ENCODE assay signal across 28 cellular contexts in the genomic region with DNA sequence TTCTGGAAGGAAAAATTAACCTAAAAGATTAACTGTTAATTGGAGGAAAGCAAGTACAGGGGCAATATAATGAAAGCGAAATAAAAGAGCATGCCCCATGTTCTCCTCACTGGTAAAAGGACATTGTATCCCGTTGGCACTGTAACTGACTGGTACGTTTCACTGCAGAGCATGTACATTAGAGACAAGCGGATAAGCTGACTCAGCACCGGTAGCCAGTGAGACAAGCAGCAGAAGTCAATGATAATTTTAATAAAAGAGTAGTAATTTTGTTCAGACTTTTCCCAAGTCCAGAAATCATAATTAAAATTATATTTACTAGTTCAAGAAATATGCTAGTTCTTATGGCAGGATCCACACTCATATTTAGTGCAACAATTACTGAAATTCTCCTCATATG.
"Had no signal": no experiment of that assay in that cellular context is flagged by ENCODE, and none has a peak within 500 bp of the region (broad histone marks: within the 10 kb centered on the region; RNA-seq: fewer than 3 reads in every experiment).

No MANE protein-coding gene starts in this region.

- H3K27ac ChIP-seq: colonic mucosa, epithelial cell of prostate, esophagus squamous epithelium, gastrocnemius medialis, heart right ventricle, left lung, lower lobe of right lung had no signal

- H3K27me3 Mint-ChIP-seq: effector memory CD8-positive, alpha-beta T cell; naive B cell had no signal

- H3K4me1 Mint-ChIP-seq: endodermal cell, mesothelial cell of epicardium, naive B cell had no signal

- H3K4me3 Mint-ChIP-seq: dendritic cell treated with granulocyte-macrophage colony-stimulating factor and Interleukin-4, amounts not matched to agents 40 ng/mL and 50 ng/mL, for 4 days; effector memory CD8-positive, alpha-beta T cell; endodermal cell; mesothelial cell of epicardium; naive B cell had no signal

- H3K4me1 ChIP-seq: colonic mucosa, esophagus squamous epithelium, gastrocnemius medialis, heart right ventricle, left lung, lower lobe of right lung had no signal

- H3K36me3 ChIP-seq: colonic mucosa, esophagus squamous epithelium, gastrocnemius medialis, heart right ventricle, left lung, lower lobe of right lung had no signal

- H3K4me3 ChIP-seq: colonic mucosa, esophagus squamous epithelium, gastrocnemius medialis, heart right ventricle, left lung, lower lobe of right lung, mucosa of descending colon had no signal

- H3K27me3 ChIP-seq: colonic mucosa, esophagus squamous epithelium, gastrocnemius medialis, heart right ventricle, left lung had no signal

- H3K27ac Mint-ChIP-seq: dendritic cell treated with granulocyte-macrophage colony-stimulating factor and Interleukin-4, amounts not matched to agents 40 ng/mL and 50 ng/mL, for 4 days; effector memory CD8-positive, alpha-beta T cell; endodermal cell; mesothelial cell of epicardium; naive B cell had no signal

- H3K36me3 Mint-ChIP-seq: mesothelial cell of epicardium, naive B cell had no signal

- FAIRE-seq: endometrium, islet of Langerhans, keratinocyte had no signal

- ATAC-seq: effector memory CD8-positive, alpha-beta T cell; esophagus mucosa; gastrocnemius medialis; heart right ventricle; left cardiac atrium; left lung; left ventricle myocardium superior; lower lobe of right lung; mucosa of descending colon had no signal

- H3K9me3 ChIP-seq: colonic mucosa, esophagus squamous epithelium, gastrocnemius medialis, lower lobe of right lung, mucosa of descending colon had no signal

- DNase-seq: colonic mucosa; cortex of kidney; effector CD8-positive, alpha-beta T cell; effector memory CD8-positive, alpha-beta T cell; endodermal cell; erythroblast; esophagus squamous epithelium; foreskin fibroblast; foreskin melanocyte; gastrocnemius medialis; glutamatergic neuron; head of caudate nucleus; heart right ventricle; hippocampal formation; left cardiac atrium; left lung; left ventricle myocardium superior; lower lobe of right lung; mesenchymal stem cell; mucosa of descending colon; naive B cell had no signal
